12 cellular contexts compared by ENCODE assay signal in the genomic region with DNA sequence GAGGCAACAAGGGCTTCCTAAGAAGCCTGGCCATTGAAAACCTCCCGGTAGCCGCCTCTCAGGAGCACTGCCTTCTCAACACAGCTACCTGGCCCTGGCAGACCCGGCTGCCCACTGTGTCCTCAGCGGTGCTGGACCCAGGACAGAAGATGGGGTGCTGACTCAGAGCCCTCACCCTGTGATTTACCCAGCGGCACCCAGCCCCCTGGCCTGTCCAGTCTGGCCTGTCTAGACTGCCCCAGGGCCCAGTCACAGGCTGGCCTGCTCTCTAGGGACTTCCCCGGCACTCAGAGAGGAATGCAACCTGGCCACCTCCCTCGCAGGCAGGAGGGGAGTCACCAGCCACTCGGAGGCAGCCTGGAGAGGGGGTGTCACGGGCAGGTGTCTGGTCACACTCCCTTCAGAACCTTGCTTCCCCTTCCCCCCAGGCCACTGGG. TPM values are rescaled to one million over a fixed set of nuclear protein-coding genes. Genes with fewer than 3 reads are reported as not detected.
DNase-seq lines count a peak whose midpoint lies in the region; ATAC-seq, FAIRE-seq and TF ChIP-seq lines count a peak whose summit lies in the region.
"Had no signal": no experiment of that assay in that cellular context is flagged by ENCODE, and none has a peak within 500 bp of the region (broad histone marks: within the 10 kb centered on the region; RNA-seq: fewer than 3 reads in every experiment).

No MANE protein-coding gene starts in this region.

- H3K9me3 ChIP-seq in GM12878 (replicated peaks; ENCODE audit: control insufficient read depth, insufficient read depth, low read length): no peaks in the 10 kb centered on the region
- no peaks in the 10 kb centered on the region for H3K9me3 ChIP-seq in upper lobe of right lung

- ATAC-seq in GM12878 (no peak), left lobe of liver (peak; percentile 4), upper lobe of right lung (peak; percentile 77)

- CTCF ChIA-PET in GM12878 (lab: Yijun Ruan, JAX): interaction anchor here (0.6 to 1.4 kb wide), 2 partner anchors 18 to 27 kb away, joined by 3 to 4 read pairs; no protein-coding TSS in a partner anchor

- BruUV-seq in GM12878 (replicated peaks; lab: Mats Ljungman, UMichigan): no TSS peak

- POLR2A ChIA-PET in GM12878 (lab: Charles Lee): no interaction called here

- RAD21 ChIA-PET in GM12878 (lab: Charles Lee; ENCODE audit: unreplicated experiment): no interaction called here

- intact Hi-C loops in GM12878 (cut with micrococcal nuclease; ENCODE audit: unreplicated experiment) (no loop called here), upper lobe of right lung (cut with DNase I) (no loop called here)

- no peak overlapping the region for H2AFZ ChIP-seq in GM12878 (ENCODE audit: control insufficient read depth, low read depth, low read length)

- SMC1A ChIA-PET in GM12878 (lab: Charles Lee; ENCODE audit: uncharacterized antibody, unreplicated experiment): no interaction called here

- peaks cover 3 to 6% of the 10 kb centered on the region in 2 experiments; a peak in 2 of 4 replicates for H3K36me3 ChIP-seq in GM12878 (ENCODE audit: control insufficient read depth in 2 of 2, insufficient read depth in 2 of 2, low read length in 1 of 2)
- no peaks in the 10 kb centered on the region for H3K36me3 ChIP-seq in upper lobe of right lung

- peak; percentile 31; the same call in 1 of the 2 replicates for TF ChIP-seq POLR2A in GM12878 (IDR thresholded peaks at IDR 0.05; ENCODE audit: low read depth, low read length)

- 99% methylated on average over 9 of the region's 9 CpGs for WGBS in GM12878 (ENCODE audit: insufficient coverage, insufficient replicate concordance, low lambda C conversion rate, missing lambda C conversion rate)

- TF ChIP-seq CTCF in GM12878 (IDR thresholded peaks at IDR 0.05 in 2 of 3, conservative IDR thresholded peaks at IDR 0.05 in 1 of 3; ENCODE audit: control insufficient read depth in 2 of 3, extremely low read depth in 1 of 3, insufficient read depth in 1 of 3, low read depth in 3 of 3, low read length in 3 of 3): no peak
- no peak for TF ChIP-seq CTCF in upper lobe of right lung (IDR thresholded peaks at IDR 0.05)

- no peaks in the 10 kb centered on the region; the same call in none of the 2 replicates for H4K20me1 ChIP-seq in GM12878 (ENCODE audit: control insufficient read depth, insufficient read depth)

- peaks cover 40% of the 10 kb centered on the region for H3K79me2 ChIP-seq in GM12878 (ENCODE audit: control insufficient read depth, insufficient read depth, low read length)

- H3K9ac ChIP-seq in GM12878 (ENCODE audit: control insufficient read depth, insufficient read depth, low read length): no peak overlapping the region

- no peak overlapping the region for H3K4me3 ChIP-seq in GM12878
- H3K4me3 ChIP-seq in upper lobe of right lung: no peak overlapping the region

- peaks cover 13% of the 10 kb centered on the region for H3K4me1 ChIP-seq in GM12878 (ENCODE audit: control insufficient read depth, insufficient read depth, low read length)
- H3K4me1 ChIP-seq in upper lobe of right lung: peaks cover 84% of the 10 kb centered on the region

- no peak for FAIRE-seq in GM12878 (lab: Jason Lieb, UNC)
- FAIRE-seq: A204.1, GM19239 had no signal

- TF ChIP-seq RAD21 in GM12878 (IDR thresholded peaks at IDR 0.05; ENCODE audit: insufficient read depth, low read depth, low read length): no peak

- no peak for TF ChIP-seq EP300 in GM12878 (IDR thresholded peaks at IDR 0.05; ENCODE audit: borderline replicate concordance in 1 of 2, control insufficient read depth in 1 of 2, low read depth in 2 of 2, low read length in 2 of 2)

- H3K27me3 ChIP-seq in GM12878 (replicated peaks in 1 of 2; ENCODE audit: control insufficient read depth in 2 of 2, insufficient read depth in 2 of 2, low read length in 1 of 2) (no peaks in the 10 kb centered on the region), upper lobe of right lung (no peaks in the 10 kb centered on the region)

- H3K27ac ChIP-seq in GM12878 (ENCODE audit: control insufficient read depth, insufficient read depth): no peak overlapping the region
- H3K27ac ChIP-seq in upper lobe of right lung: peak overlapping the region; percentile 9

- DNase-seq in SIG-M5 treated with dmso at 0.1 percent for 504 hours (lab: John Stamatoyannopoulos, UW; ENCODE audit: unreplicated experiment) (peak; percentile 72), SIG-M5 (lab: John Stamatoyannopoulos, UW) (no peak), GM12878 (ENCODE audit: low read depth, low spot score) (no peak), left lobe of liver (ENCODE audit: low spot score) (no peak), upper lobe of right lung (peak; percentile 90), NCI-H345 (lab: John Stamatoyannopoulos, UW) (no peak), NCI-H2196 treated with DMSO at 0.1 percent for 48 hours (lab: John Stamatoyannopoulos, UW; ENCODE audit: unreplicated experiment) (no peak), hippocampal formation (lab: John Stamatoyannopoulos, UW) (no peak)
- DNase-seq: DMS53, NCI-H510A had no signal

- no peak overlapping the region for H3K4me2 ChIP-seq in GM12878 (ENCODE audit: control insufficient read depth, insufficient read depth)

- in situ Hi-C loops in GM12878 (cut with MboI): no loop called here

RNA-seq across cellular contexts. Expression of gene PIEZO1, which starts 20.1 kb away (rescaled TPM):
- total RNA-seq in GM12878 (2013; cell fraction: nucleolus; rRNA removed): 218 and 234 TPM in 2 replicates
- 96.3 and 106 TPM in 2 replicates for total RNA-seq in GM12878 (2014; rRNA removed)
- 21.8 and 30.6 TPM in 2 replicates for total RNA-seq in GM12878 (2014; rRNA removed; fragmentation: Illumina TruSeq; extraction: Trizol)
- total RNA-seq in GM12878 (2021): 146 and 169 TPM in 2 replicates
- polyA plus RNA-seq in GM12878 (2011; ENCODE audit: low read depth): 55.6 TPM
- 15.2 and 28.0 TPM in 2 replicates for polyA plus RNA-seq in GM12878 (2011; rRNA removed)
- polyA plus RNA-seq in GM12878 (2011; cell fraction: cytosol; rRNA removed): 47.6 and 77.5 TPM in 2 replicates
- polyA plus RNA-seq in GM12878 (2011; cell fraction: nucleus; rRNA removed): 493 and 679 TPM in 2 replicates
- 77.9 and 106 TPM in 2 replicates for polyA plus RNA-seq in GM12878 (2012)
- 17.0 and 39.9 TPM in 2 replicates for polyA plus RNA-seq in GM12878 (2014; fragmentation: Illumina TruSeq; extraction: Trizol)
- 1 to 10 TPM; 1.3 to 7.2 TPM for polyA plus RNA-seq in GM12878 (2014; fragmentation: Nextera tagmentation; extraction: Ambion mirVana)
- polyA plus RNA-seq in GM12878 (2014; rRNA removed): 116 and 167 TPM in 2 replicates
- polyA plus RNA-seq in GM12878 (2016; fragmentation: Nextera tagmentation; extraction: Ambion mirVana): 10 to 100 TPM; 31.1 to 35.6 TPM
- 39.4 and 60.9 TPM in 2 replicates for polyA minus RNA-seq in GM12878 (2011; rRNA and poly(A)+ RNA removed)
- polyA minus RNA-seq in GM12878 (2011; cell fraction: cytosol; rRNA and poly(A)+ RNA removed): 27.0 and 30.1 TPM in 2 replicates
- 81.4 and 144 TPM in 2 replicates for polyA minus RNA-seq in GM12878 (2011; cell fraction: nucleus; rRNA and poly(A)+ RNA removed)
- 67.8 TPM for total RNA-seq in left lobe of liver
- total RNA-seq in upper lobe of right lung: 196 TPM

RNA-seq across cellular contexts. Expression of gene CDT1, which starts 38.7 kb away (rescaled TPM):
- 10.9 and 14.9 TPM in 2 replicates for total RNA-seq in GM12878 (2013; cell fraction: nucleolus; rRNA removed)
- total RNA-seq in GM12878 (2014; rRNA removed) (40.4 and 59.3 TPM in 2 replicates), GM12878 (2014; rRNA removed; fragmentation: Illumina TruSeq; extraction: Trizol) (6.5 and 8.5 TPM in 2 replicates), GM12878 (2021) (87.6 and 90.0 TPM in 2 replicates), left lobe of liver (0.50 TPM), upper lobe of right lung (1.0 TPM)
- polyA plus RNA-seq in GM12878 (2011; ENCODE audit: low read depth): 8.4 TPM
- polyA plus RNA-seq in GM12878 (2011; rRNA removed) (3.3 and 9.0 TPM in 2 replicates), GM12878 (2014; fragmentation: Illumina TruSeq; extraction: Trizol) (1.3 and 4.3 TPM in 2 replicates), GM12878 (2014; fragmentation: Nextera tagmentation; extraction: Ambion mirVana) (1 to 10 TPM in 1 of 2 experiments, under 1 TPM in 1; 0.50 to 1.9 TPM), GM12878 (2014; rRNA removed) (37.7 and 58.6 TPM in 2 replicates), GM12878 (2016; fragmentation: Nextera tagmentation; extraction: Ambion mirVana) (10 to 100 TPM in 1 of 2 experiments, 1 to 10 TPM in 1; 5.7 to 41.3 TPM)
- 24.4 and 33.2 TPM in 2 replicates for polyA plus RNA-seq in GM12878 (2011; cell fraction: cytosol; rRNA removed)
- polyA plus RNA-seq in GM12878 (2011; cell fraction: nucleus; rRNA removed): 26.7 and 44.2 TPM in 2 replicates
- 39.9 and 49.2 TPM in 2 replicates for polyA plus RNA-seq in GM12878 (2012)
- 8.9 and 34.4 TPM in 2 replicates for polyA minus RNA-seq in GM12878 (2011; rRNA and poly(A)+ RNA removed)
- 37.6 and 54.5 TPM in 2 replicates for polyA minus RNA-seq in GM12878 (2011; cell fraction: cytosol; rRNA and poly(A)+ RNA removed)
- 8.5 and 22.1 TPM in 2 replicates for polyA minus RNA-seq in GM12878 (2011; cell fraction: nucleus; rRNA and poly(A)+ RNA removed)

RNA-seq across cellular contexts. Expression of gene APRT, which starts 46.8 kb away (rescaled TPM):
- total RNA-seq in GM12878 (2013; cell fraction: nucleolus; rRNA removed): 39.3 and 42.6 TPM in 2 replicates
- 308 and 348 TPM in 2 replicates for total RNA-seq in GM12878 (2014; rRNA removed)
- 106 and 113 TPM in 2 replicates for total RNA-seq in GM12878 (2014; rRNA removed; fragmentation: Illumina TruSeq; extraction: Trizol)
- 219 and 234 TPM in 2 replicates for total RNA-seq in GM12878 (2021)
- polyA plus RNA-seq in GM12878 (2011; ENCODE audit: low read depth): 71.1 TPM
- 39.6 and 95.7 TPM in 2 replicates for polyA plus RNA-seq in GM12878 (2011; rRNA removed)
- polyA plus RNA-seq in GM12878 (2011; cell fraction: cytosol; rRNA removed): 75.8 and 141 TPM in 2 replicates
- polyA plus RNA-seq in GM12878 (2011; cell fraction: nucleus; rRNA removed): 107 and 109 TPM in 2 replicates
- polyA plus RNA-seq in GM12878 (2012): 148 and 153 TPM in 2 replicates
- polyA plus RNA-seq in GM12878 (2014; fragmentation: Illumina TruSeq; extraction: Trizol): 8.6 and 46.2 TPM in 2 replicates
- 100 to 1,000 TPM in 1 of 2 experiments, 10 to 100 TPM in 1; 30.6 to 100 TPM for polyA plus RNA-seq in GM12878 (2014; fragmentation: Nextera tagmentation; extraction: Ambion mirVana)
- 278 and 338 TPM in 2 replicates for polyA plus RNA-seq in GM12878 (2014; rRNA removed)
- polyA plus RNA-seq in GM12878 (2016; fragmentation: Nextera tagmentation; extraction: Ambion mirVana): 100 to 1,000 TPM; 446 to 495 TPM
- 11.7 and 28.6 TPM in 2 replicates for polyA minus RNA-seq in GM12878 (2011; rRNA and poly(A)+ RNA removed)
- polyA minus RNA-seq in GM12878 (2011; cell fraction: cytosol; rRNA and poly(A)+ RNA removed): 42.0 and 50.9 TPM in 2 replicates
- polyA minus RNA-seq in GM12878 (2011; cell fraction: nucleus; rRNA and poly(A)+ RNA removed): 22.0 and 30.6 TPM in 2 replicates
- 68.9 TPM for total RNA-seq in left lobe of liver
- total RNA-seq in upper lobe of right lung: 85.2 TPM

RNA-seq across cellular contexts. Expression of gene CTU2, which starts 58.6 kb away (rescaled TPM):
- 16.7 and 18.4 TPM in 2 replicates for total RNA-seq in GM12878 (2013; cell fraction: nucleolus; rRNA removed)
- 17.8 and 23.3 TPM in 2 replicates for total RNA-seq in GM12878 (2014; rRNA removed)
- 11.0 and 12.2 TPM in 2 replicates for total RNA-seq in GM12878 (2014; rRNA removed; fragmentation: Illumina TruSeq; extraction: Trizol)
- total RNA-seq in GM12878 (2021): 44.5 and 48.5 TPM in 2 replicates
- 12.3 TPM for polyA plus RNA-seq in GM12878 (2011; ENCODE audit: low read depth)
- 6.8 and 13.2 TPM in 2 replicates for polyA plus RNA-seq in GM12878 (2011; rRNA removed)
- polyA plus RNA-seq in GM12878 (2011; cell fraction: cytosol; rRNA removed): 20.3 and 30.6 TPM in 2 replicates
- 47.9 and 63.5 TPM in 2 replicates for polyA plus RNA-seq in GM12878 (2011; cell fraction: nucleus; rRNA removed)
- 12.7 and 17.5 TPM in 2 replicates for polyA plus RNA-seq in GM12878 (2012)
- 1.5 and 5.6 TPM in 2 replicates for polyA plus RNA-seq in GM12878 (2014; fragmentation: Illumina TruSeq; extraction: Trizol)
- 1 to 10 TPM in 1 of 2 experiments, under 1 TPM in 1; 0.32 to 4.0 TPM for polyA plus RNA-seq in GM12878 (2014; fragmentation: Nextera tagmentation; extraction: Ambion mirVana)
- 31.2 and 38.9 TPM in 2 replicates for polyA plus RNA-seq in GM12878 (2014; rRNA removed)
- 10 to 100 TPM; 33.2 to 43.4 TPM for polyA plus RNA-seq in GM12878 (2016; fragmentation: Nextera tagmentation; extraction: Ambion mirVana)
- 6.7 and 19.8 TPM in 2 replicates for polyA minus RNA-seq in GM12878 (2011; rRNA and poly(A)+ RNA removed)
- 14.7 and 16.6 TPM in 2 replicates for polyA minus RNA-seq in GM12878 (2011; cell fraction: cytosol; rRNA and poly(A)+ RNA removed)
- polyA minus RNA-seq in GM12878 (2011; cell fraction: nucleus; rRNA and poly(A)+ RNA removed): 15.8 and 23.2 TPM in 2 replicates
- 8.3 TPM for total RNA-seq in left lobe of liver
- total RNA-seq in upper lobe of right lung: 21.3 TPM

RNA-seq across cellular contexts. Expression of gene RNF166, which starts 58.7 kb away (rescaled TPM):
- 28.0 and 31.3 TPM in 2 replicates for total RNA-seq in GM12878 (2013; cell fraction: nucleolus; rRNA removed)
- 23.3 and 26.4 TPM in 2 replicates for total RNA-seq in GM12878 (2014; rRNA removed)
- total RNA-seq in GM12878 (2014; rRNA removed; fragmentation: Illumina TruSeq; extraction: Trizol): 5.2 and 6.4 TPM in 2 replicates
- total RNA-seq in GM12878 (2021): 24.5 and 29.8 TPM in 2 replicates
- polyA plus RNA-seq in GM12878 (2011; ENCODE audit: low read depth): 4.3 TPM
- 4.8 and 8.3 TPM in 2 replicates for polyA plus RNA-seq in GM12878 (2011; rRNA removed)
- 10.1 and 17.1 TPM in 2 replicates for polyA plus RNA-seq in GM12878 (2011; cell fraction: cytosol; rRNA removed)
- 112 and 135 TPM in 2 replicates for polyA plus RNA-seq in GM12878 (2011; cell fraction: nucleus; rRNA removed)
- 10.8 and 13.5 TPM in 2 replicates for polyA plus RNA-seq in GM12878 (2012)
- polyA plus RNA-seq in GM12878 (2014; fragmentation: Illumina TruSeq; extraction: Trizol): 1.7 and 5.3 TPM in 2 replicates
- 1 to 10 TPM in 1 of 2 experiments, under 1 TPM in 1; 0.48 to 1.3 TPM for polyA plus RNA-seq in GM12878 (2014; fragmentation: Nextera tagmentation; extraction: Ambion mirVana)
- 32.8 and 35.2 TPM in 2 replicates for polyA plus RNA-seq in GM12878 (2014; rRNA removed)
- polyA plus RNA-seq in GM12878 (2016; fragmentation: Nextera tagmentation; extraction: Ambion mirVana): 10 to 100 TPM; 15.8 to 16.5 TPM
- 4.8 and 16.4 TPM in 2 replicates for polyA minus RNA-seq in GM12878 (2011; rRNA and poly(A)+ RNA removed)
- polyA minus RNA-seq in GM12878 (2011; cell fraction: cytosol; rRNA and poly(A)+ RNA removed): 9.6 and 9.8 TPM in 2 replicates
- polyA minus RNA-seq in GM12878 (2011; cell fraction: nucleus; rRNA and poly(A)+ RNA removed): 22.8 and 28.5 TPM in 2 replicates
- total RNA-seq in left lobe of liver: 10.4 TPM
- 50.6 TPM for total RNA-seq in upper lobe of right lung

Comparison
In these comparisons a context has a peak if more than half of its experiments do, and no peak if none do; other contexts are left out.
1. DNase-seq: peak in SIG-M5 treated with dmso at 0.1 percent for 504 hours (single experiment) and upper lobe of right lung (single experiment); none in SIG-M5 (single experiment), GM12878 (single experiment), left lobe of liver (single experiment), NCI-H345 (single experiment), NCI-H2196 treated with DMSO at 0.1 percent for 48 hours (single experiment) and hippocampal formation (0 of 2).